In genomic region chr13:75432045-75432444, GRCh38 we compare ENCODE assay signal across 14 cellular contexts. TPM values are rescaled to one million over a fixed set of nuclear protein-coding genes. Genes with fewer than 3 reads are reported as not detected.
A peak's percentile ranks its signal among the peaks of the same experiment; 100 is the strongest.
DNase-seq lines count a peak whose midpoint lies in the region; ATAC-seq and TF ChIP-seq lines count a peak whose summit lies in the region.
"Had no signal": no experiment of that assay in that cellular context is flagged by ENCODE, and none has a peak within 500 bp of the region (broad histone marks: within the 10 kb centered on the region; RNA-seq: fewer than 3 reads in every experiment).

No MANE protein-coding gene starts in this region.

- TF ChIP-seq CTCF in GM12875 (IDR thresholded peaks at IDR 0.05; ENCODE audit: borderline replicate concordance, insufficient read depth, low read depth, low read length): 0 out of 2 replicates have a peak, but pooled peaks have one; percentile 14
- TF ChIP-seq CTCF in OCI-LY7 (conservative IDR thresholded peaks at IDR 0.05; ENCODE audit: low read length): peak; percentile 69
- peak; percentile 19 for TF ChIP-seq CTCF in foreskin fibroblast (IDR thresholded peaks at IDR 0.05; ENCODE audit: low read depth, low read length)
- TF ChIP-seq CTCF in retinal pigment epithelial cell (conservative IDR thresholded peaks at IDR 0.05; ENCODE audit: low read depth, low read length): peak; percentile 11
- no peak for TF ChIP-seq CTCF in tibial artery (IDR thresholded peaks at IDR 0.05)

- CTCF ChIA-PET in OCI-LY7 (lab: Charles Lee; ENCODE audit: unreplicated experiment): interaction anchor here (1.2 to 1.3 kb wide), 2 partner anchors 8 to 58 kb away, joined by 3 read pairs; no protein-coding TSS in a partner anchor

- H3K9me3 ChIP-seq in OCI-LY7 (ENCODE audit: low read length): peaks cover 9% of the 10 kb centered on the region
- H3K9me3 ChIP-seq in tibial artery: no peaks in the 10 kb centered on the region

- H3K79me2 ChIP-seq in OCI-LY7 (ENCODE audit: insufficient read depth, low read depth, low read length): peaks cover 47% of the 10 kb centered on the region; the same call in 1 of the 2 replicates

- H3K4me1 ChIP-seq in OCI-LY7 (ENCODE audit: insufficient read depth, low read length, poor library complexity, severe bottlenecking) (peaks cover 61% of the 10 kb centered on the region), tibial artery (peaks cover 0 to 5% (median under 1%) of the 10 kb centered on the region in 4 donors)

- H3K9me2 ChIP-seq in OCI-LY7 (ENCODE audit: insufficient read depth, low read length): no peaks in the 10 kb centered on the region

- no peaks in the 10 kb centered on the region for H4K20me1 ChIP-seq in OCI-LY7 (ENCODE audit: insufficient read depth, low read length)

- H3K27ac ChIP-seq in OCI-LY7 (ENCODE audit: low read depth, low read length, poor library complexity, severe bottlenecking) (no peak overlapping the region), tibial artery (no peak overlapping the region)
- H3K27ac ChIP-seq: SK-N-MC had no signal

- H2AFZ ChIP-seq in OCI-LY7 (ENCODE audit: low read length): peak overlapping the region; percentile 14; the same call in 1 of the 2 replicates

- H3K4me2 ChIP-seq in OCI-LY7 (ENCODE audit: low read length): peak overlapping the region; percentile 48
- H3K4me2 ChIP-seq: smooth muscle cell had no signal

- H3K36me3 ChIP-seq in OCI-LY7 (ENCODE audit: insufficient read depth, low read length) (peaks cover 7% of the 10 kb centered on the region; the same call in 1 of the 2 replicates), tibial artery (no peaks in the 10 kb centered on the region)

- intact Hi-C loops in OCI-LY7 (cut with micrococcal nuclease; ENCODE audit: unreplicated experiment) (no loop called here), tibial artery (cut with DNase I; ENCODE audit: low total_unique reads) (no loop called here)

- no peaks in the 10 kb centered on the region for H3K27me3 ChIP-seq in tibial artery

- no TSS peak for BruUV-seq in OCI-LY7 (replicated peaks; lab: Mats Ljungman, UMichigan)

- POLR2A ChIA-PET in OCI-LY7 (lab: Charles Lee): interaction anchor here (0.6 to 2.3 kb wide), 5 partner anchors 11 to 119 kb away, joined by 3 to 10 read pairs (median 4); no protein-coding TSS in a partner anchor

- H3K4me3 ChIP-seq in GM12875 (ENCODE audit: low read depth, low read length): no peak overlapping the region
- no peak overlapping the region for H3K4me3 ChIP-seq in OCI-LY7 (ENCODE audit: low read depth, low read length, poor library complexity, severe bottlenecking)
- no peak overlapping the region for H3K4me3 ChIP-seq in foreskin fibroblast (ENCODE audit: low read depth in 1 of 2, low read length in 2 of 2)
- no peak overlapping the region for H3K4me3 ChIP-seq in retinal pigment epithelial cell (ENCODE audit: low read length)
- no peak overlapping the region for H3K4me3 ChIP-seq in tibial artery
- H3K4me3 ChIP-seq: SK-N-MC, smooth muscle cell had no signal

- DNase-seq in OCI-LY7 (ENCODE audit: low spot score): no peak
- DNase-seq in foreskin fibroblast: peak in 1 of 2 donors; percentile 43
- no peak for DNase-seq in retinal pigment epithelial cell (ENCODE audit: low read depth)
- DNase-seq in LoVo (ENCODE audit: low spot score): no peak
- DNase-seq in tibial artery: no peak
- DNase-seq: activated CD4-positive, alpha-beta T cell treated with anti-CD3 and anti-CD28 coated beads, Interleukin-2, amount 50 U/mL, for 1 hour; activated naive CD4-positive, alpha-beta T cell treated with anti-CD3 and anti-CD28 coated beads for 36 hours; cortex of kidney; DMS79; NCI-H510A had no signal

- no peak for ATAC-seq in HG02623 (IDR thresholded peaks at IDR 0.05; ENCODE audit: unreplicated experiment)

RNA-seq across cellular contexts. Expression of gene TBC1D4, which starts 49.9 kb away (rescaled TPM):
- 24.3 TPM in 2 replicates for total RNA-seq in OCI-LY7 (2014; rRNA removed; shearing (Covaris generic))
- 21.7 and 22.6 TPM in 2 replicates for total RNA-seq in OCI-LY7 (2022)

Comparison
In these comparisons a context has a peak if more than half of its experiments do, and no peak if none do; other contexts are left out.
1. CTCF ChIP-seq: peak in GM12875 (single experiment), OCI-LY7 (single experiment), foreskin fibroblast (single experiment) and retinal pigment epithelial cell (single experiment); none in tibial artery (0 of 2).